ENCODE assay signal across 12 cellular contexts in the genomic region with DNA sequence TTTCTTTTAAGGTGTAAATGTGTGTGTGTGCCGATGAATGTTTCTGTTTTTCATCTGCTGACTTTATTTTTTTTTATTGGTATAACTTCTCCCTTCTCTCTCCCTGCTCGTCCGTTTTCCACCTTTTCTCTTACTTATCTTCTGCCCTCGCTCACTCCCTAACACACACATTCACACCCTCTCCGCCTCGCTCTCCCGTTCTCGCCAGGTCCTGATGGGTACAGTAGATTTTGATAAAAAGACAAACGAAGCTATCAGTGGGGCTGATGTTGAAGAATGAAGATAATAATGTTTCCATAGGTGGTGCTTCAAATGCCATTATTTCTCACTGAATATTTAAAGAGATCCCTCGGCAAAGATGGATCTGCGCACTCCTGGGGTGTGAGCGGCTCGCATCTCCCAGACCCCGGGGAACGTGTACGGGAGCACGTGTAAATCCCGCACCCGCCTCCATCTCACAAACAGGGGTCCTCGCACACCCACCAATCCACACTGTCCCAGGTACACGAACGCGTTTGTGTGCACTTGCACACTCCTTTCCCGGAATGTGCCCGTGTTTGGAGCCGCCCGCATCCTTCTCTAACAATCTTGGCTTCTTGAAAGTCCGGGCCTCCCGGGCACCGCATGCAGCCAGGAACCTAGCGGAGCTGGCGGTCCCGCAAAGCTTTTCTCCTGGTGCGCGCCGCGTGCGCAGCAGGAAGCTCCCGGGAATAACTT. TPM values are rescaled to one million over a fixed set of nuclear protein-coding genes. Genes with fewer than 3 reads are reported as not detected.
A peak's percentile ranks its signal among the peaks of the same experiment; 100 is the strongest.
DNase-seq lines count a peak whose midpoint lies in the region; TF ChIP-seq lines count a peak whose summit lies in the region.
"Had no signal": no experiment of that assay in that cellular context is flagged by ENCODE, and none has a peak within 500 bp of the region (broad histone marks: within the 10 kb centered on the region; RNA-seq: fewer than 3 reads in every experiment).

No MANE protein-coding gene starts in this region.

- CTCF ChIA-PET in GM10248 (lab: Yijun Ruan, JAX): no interaction called here

- no peaks in the 10 kb centered on the region for H3K79me2 ChIP-seq in osteoblast (ENCODE audit: insufficient read depth, low read length)

- peak; percentile 17 for DNase-seq in Daoy (ENCODE audit: low read depth)
- DNase-seq in NCI-H748 treated with DMSO at 0.1 percent for 48 hours (lab: John Stamatoyannopoulos, UW): peak; percentile 13
- DNase-seq in fibroblast of villous mesenchyme (ENCODE audit: low read depth): no peak
- no peak for DNase-seq in osteoblast (ENCODE audit: insufficient read length, low spot score, missing footprints)
- no peak for DNase-seq in GM13976 (ENCODE audit: low spot score)
- DNase-seq in central memory CD4-positive, alpha-beta T cell: no peak
- no peak for DNase-seq in iPS-NIHi7 (ENCODE audit: extremely low spot score)
- DNase-seq in GM10248 (ENCODE audit: extremely low spot score): no peak
- DNase-seq: amniotic stem cell, left cardiac atrium, NCI-H2029 had no signal

- H3K36me3 ChIP-seq in osteoblast (ENCODE audit: insufficient read depth, low read length): no peaks in the 10 kb centered on the region

- peak overlapping the region; percentile 60 for H3K4me3 ChIP-seq in fibroblast of villous mesenchyme (ENCODE audit: low read depth, low read length)
- peak overlapping the region; percentile 69 for H3K4me3 ChIP-seq in osteoblast (ENCODE audit: insufficient read depth, low read length)

- H4K20me1 ChIP-seq in osteoblast (ENCODE audit: insufficient read depth, low read length): no peaks in the 10 kb centered on the region

- in situ Hi-C loops in GM13976 (cut with MboI; ENCODE audit: low sequenced_read_pairs, unreplicated experiment): no loop called here

- H2AFZ ChIP-seq in osteoblast (ENCODE audit: low read length): no peak overlapping the region

- POLR2A ChIA-PET in GM10248 (lab: Yijun Ruan, JAX): no interaction called here

- H3K4me1 ChIP-seq in osteoblast (ENCODE audit: insufficient read depth, low read length): no peaks in the 10 kb centered on the region

- H3K9me3 ChIP-seq in osteoblast (ENCODE audit: low read depth, low read length): no peaks in the 10 kb centered on the region

- H3K27ac ChIP-seq in osteoblast (ENCODE audit: low read depth, low read length): no peak overlapping the region

- H3K4me2 ChIP-seq in osteoblast (ENCODE audit: insufficient read depth, low read length): peak overlapping the region; percentile 82

- H3K27me3 ChIP-seq in osteoblast (ENCODE audit: insufficient read depth, low read length): peaks cover 12% of the 10 kb centered on the region

- TF ChIP-seq CTCF in fibroblast of villous mesenchyme (IDR thresholded peaks at IDR 0.05; ENCODE audit: insufficient read depth, low read depth, low read length) (no peak), osteoblast (IDR thresholded peaks at IDR 0.05; ENCODE audit: extremely low read depth, low read depth, low read length) (no peak), GM13976 (IDR thresholded peaks at IDR 0.05; ENCODE audit: borderline replicate concordance, control extremely low read depth, extremely low read depth, insufficient read depth, missing control alignments) (no peak), GM10248 (IDR thresholded peaks at IDR 0.05; ENCODE audit: control extremely low read depth, extremely low read depth, low read depth, missing control alignments) (no peak)

RNA-seq across cellular contexts. Expression of gene SALL1, which starts 2.4 kb away (rescaled TPM):
- total RNA-seq in Daoy (2014; rRNA removed; shearing (Covaris generic)): 0.48 and 0.57 TPM in 2 replicates
- total RNA-seq in fibroblast of villous mesenchyme (3.5 and 4.5 TPM in 2 replicates), osteoblast (under 0.01 TPM in 2 replicates)
- total RNA-seq: T-helper 2 cell treated with Interferon-gamma antibody and Interleukin-4, amounts not matched to agents 100 ng/mL and 5 ng/mL, for 36 hours had no signal

Comparison
In these comparisons a context has a peak if more than half of its experiments do, and no peak if none do; other contexts are left out.
1. DNase-seq: peak in Daoy (single experiment) and NCI-H748 treated with DMSO at 0.1 percent for 48 hours (single experiment); none in fibroblast of villous mesenchyme (single experiment), osteoblast (single experiment), GM13976 (single experiment), central memory CD4-positive, alpha-beta T cell (single experiment), iPS-NIHi7 (single experiment) and GM10248 (single experiment).